Comparison of ENCODE assay signal across 18 cellular contexts in the genomic region with DNA sequence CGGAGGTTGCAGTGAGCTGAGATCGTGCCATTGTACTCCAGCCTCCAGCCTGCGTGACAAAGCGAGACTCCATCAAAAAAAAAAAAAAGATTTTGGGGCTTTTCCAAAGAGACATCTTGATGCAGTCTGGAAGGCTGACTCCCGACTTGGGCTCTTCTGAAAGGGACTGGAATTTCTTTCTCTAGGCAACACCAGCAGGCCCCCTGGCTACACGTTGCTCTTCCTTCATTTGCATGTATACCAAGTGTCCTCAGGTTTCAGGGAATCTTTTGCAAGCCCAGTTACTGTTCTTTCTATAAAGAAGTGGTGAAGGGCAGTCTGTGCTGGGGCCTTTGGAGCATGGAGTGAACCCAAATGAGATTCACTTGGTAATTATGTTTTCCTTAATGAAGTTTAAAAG.
"Had no signal": no experiment of that assay in that cellular context is flagged by ENCODE, and none has a peak within 500 bp of the region (broad histone marks: within the 10 kb centered on the region; RNA-seq: fewer than 3 reads in every experiment).

No MANE protein-coding gene starts in this region.

- H3K4me3 ChIP-seq: gastrocnemius medialis, ovary, right atrium auricular region, sigmoid colon, skin epidermis, uterus had no signal

- H3K27ac ChIP-seq: gastrocnemius medialis, ovary, right atrium auricular region, sigmoid colon, skin epidermis, uterus had no signal

- H3K27ac Mint-ChIP-seq: mesothelial cell of epicardium, natural killer cell had no signal

- H3K4me1 ChIP-seq: gastrocnemius medialis, right atrium auricular region, uterus had no signal

- H3K9me3 Mint-ChIP-seq: natural killer cell, neural crest cell had no signal

- H3K36me3 ChIP-seq: gastrocnemius medialis, ovary, right atrium auricular region, sigmoid colon, uterus had no signal

- H3K36me3 Mint-ChIP-seq: mesothelial cell of epicardium, natural killer cell had no signal

- H3K9me3 ChIP-seq: gastrocnemius medialis, ovary, uterus had no signal

- DNase-seq: effector memory CD4-positive, alpha-beta T cell; gastrocnemius medialis; glutamatergic neuron; kidney glomerular epithelial cell; natural killer cell; nucleus accumbens; ovary; sigmoid colon; stimulated activated CD4-positive, alpha-beta T cell treated with anti-CD3 and anti-CD28 coated beads, Interleukin-12 subunit alpha, Interleukin-12 subunit beta, amount 100 ng/mL, for 4 hours; stimulated activated naive CD4-positive, alpha-beta T cell treated with Interleukin-2 at 50 U/mL for 16 hours; trophoblast cell; uterus had no signal

- H3K27me3 ChIP-seq: gastrocnemius medialis, ovary, right atrium auricular region, sigmoid colon, uterus had no signal

- ATAC-seq: esophagus mucosa, gastrocnemius medialis, left lobe of liver, natural killer cell had no signal

- H3K4me3 Mint-ChIP-seq: mesothelial cell of epicardium, natural killer cell, neural crest cell had no signal
